Comparison of ENCODE assay signal across 21 cellular contexts in the genomic region with DNA sequence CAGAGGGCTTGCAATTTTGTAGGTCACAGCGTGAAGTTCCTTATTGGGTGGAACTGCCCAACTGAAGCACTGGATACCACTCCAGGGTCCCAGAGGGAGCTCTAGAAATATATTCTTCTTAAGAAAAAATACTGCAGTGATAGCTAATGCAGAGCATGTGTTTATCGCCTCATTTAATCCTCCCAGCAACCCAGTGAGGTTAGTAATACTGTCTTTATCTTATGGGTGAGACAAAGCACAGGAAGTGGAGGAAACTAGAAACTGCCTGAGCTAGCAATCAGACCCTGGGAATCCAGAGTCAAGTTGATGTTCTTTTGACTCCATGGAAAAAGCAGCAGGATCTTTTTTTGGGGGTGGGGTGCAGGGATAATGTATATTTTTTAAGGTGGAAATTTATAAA.
"Had no signal": no experiment of that assay in that cellular context is flagged by ENCODE, and none has a peak within 500 bp of the region (broad histone marks: within the 10 kb centered on the region; RNA-seq: fewer than 3 reads in every experiment).

No MANE protein-coding gene starts in this region.

- H3K27me3 ChIP-seq: colonic mucosa, gastroesophageal sphincter, heart left ventricle, testis had no signal

- H3K9me3 ChIP-seq: colonic mucosa, gastroesophageal sphincter, heart left ventricle, testis had no signal

- H3K36me3 Mint-ChIP-seq: activated naive CD8-positive, alpha-beta T cell treated with anti-CD3 and anti-CD28 coated beads, Interleukin-2, amount 10 ng/mL, durations not matched to agents 7 days and 5 days; brain; type B pancreatic cell had no signal

- DNase-seq: activated CD4-positive, alpha-beta T cell treated with anti-CD3 and anti-CD28 coated beads, Interleukin-2, amount 10 ng/mL, durations not matched to agents 24 days and 14 days; activated CD8-positive, alpha-beta T cell treated with anti-CD3 and anti-CD28 coated beads for 36 hours; activated naive CD4-positive, alpha-beta T cell treated with Interleukin-2 at 50 U/mL for 16 hours; activated naive CD8-positive, alpha-beta T cell treated with anti-CD3 and anti-CD28 coated beads, Interleukin-2, amount 10 ng/mL, durations not matched to agents 7 days and 5 days; activated T-cell treated with anti-CD3 and anti-CD28 coated beads, Interleukin-2, amount 50 U/mL, for 1 hour; central memory CD4-positive, alpha-beta T cell; colonic mucosa; erythroblast; heart left ventricle; kidney glomerular epithelial cell; left ventricle myocardium superior; occipital lobe; posterior cingulate gyrus; retina; stimulated activated CD4-positive, alpha-beta T cell treated with anti-CD3 and anti-CD28 coated beads, Interleukin-15, amount 100 ng/mL, for 24 hours; stimulated activated CD4-positive, alpha-beta T cell treated with anti-CD3 and anti-CD28 coated beads, Interleukin-2, amount 100 ng/mL, for 48 hours; testis had no signal

- H3K27ac ChIP-seq: colonic mucosa, gastroesophageal sphincter, heart left ventricle, testis had no signal

- H3K9me3 Mint-ChIP-seq: activated CD4-positive, alpha-beta T cell treated with anti-CD3 and anti-CD28 coated beads, Interleukin-2, amount 10 ng/mL, durations not matched to agents 24 days and 14 days; activated CD8-positive, alpha-beta T cell treated with anti-CD3 and anti-CD28 coated beads for 36 hours had no signal

- H3K36me3 ChIP-seq: colonic mucosa, gastroesophageal sphincter, heart left ventricle had no signal

- H3K4me3 ChIP-seq: colonic mucosa, gastroesophageal sphincter, heart left ventricle, testis had no signal

- H3K27me3 Mint-ChIP-seq: activated CD4-positive, alpha-beta T cell treated with anti-CD3 and anti-CD28 coated beads, Interleukin-2, amount 10 ng/mL, durations not matched to agents 24 days and 14 days; activated CD8-positive, alpha-beta T cell treated with anti-CD3 and anti-CD28 coated beads for 36 hours; activated naive CD8-positive, alpha-beta T cell treated with anti-CD3 and anti-CD28 coated beads, Interleukin-2, amount 10 ng/mL, durations not matched to agents 7 days and 5 days had no signal

- H3K4me3 Mint-ChIP-seq: activated CD4-positive, alpha-beta T cell treated with anti-CD3 and anti-CD28 coated beads, Interleukin-2, amount 10 ng/mL, durations not matched to agents 24 days and 14 days; activated CD8-positive, alpha-beta T cell treated with anti-CD3 and anti-CD28 coated beads for 36 hours; activated naive CD8-positive, alpha-beta T cell treated with anti-CD3 and anti-CD28 coated beads, Interleukin-2, amount 10 ng/mL, durations not matched to agents 7 days and 5 days; brain; type B pancreatic cell had no signal

- ATAC-seq: activated CD8-positive, alpha-beta T cell treated with anti-CD3 and anti-CD28 coated beads for 36 hours; gastroesophageal sphincter; heart left ventricle; left ventricle myocardium superior had no signal

- H3K4me1 ChIP-seq: colonic mucosa, gastroesophageal sphincter, testis had no signal

- H3K27ac Mint-ChIP-seq: activated CD4-positive, alpha-beta T cell treated with anti-CD3 and anti-CD28 coated beads, Interleukin-2, amount 10 ng/mL, durations not matched to agents 24 days and 14 days; activated CD8-positive, alpha-beta T cell treated with anti-CD3 and anti-CD28 coated beads for 36 hours; activated naive CD8-positive, alpha-beta T cell treated with anti-CD3 and anti-CD28 coated beads, Interleukin-2, amount 10 ng/mL, durations not matched to agents 7 days and 5 days; activated T-helper 2 cell treated with anti-CD3 and anti-CD28 coated beads, Interferon-gamma antibody, Interleukin-2, Interleukin-4, amounts not matched to agents 10 μg/mL and 5 μg/mL and 100 μg/mL, durations not matched to agents 14 hours and 24 hours and 36 hours; brain; type B pancreatic cell had no signal

- H3K4me1 Mint-ChIP-seq: activated CD4-positive, alpha-beta T cell treated with anti-CD3 and anti-CD28 coated beads, Interleukin-2, amount 10 ng/mL, durations not matched to agents 24 days and 14 days; activated naive CD8-positive, alpha-beta T cell treated with anti-CD3 and anti-CD28 coated beads, Interleukin-2, amount 10 ng/mL, durations not matched to agents 7 days and 5 days had no signal
